ENCODE assay signal across 1 cellular context in genomic region chr1:161749509-161750407, GRCh38.
TF ChIP-seq lines count a peak whose summit lies in the region.

DUSP12 (plus strand) TSS chr1:161749786; CDS start chr1:161749802, 16 bp downstream.

TF ChIP-seq in K562, 482 proteins besides CTCF, POLR2A, EP300 and RAD21 (continued from another document and continues in another):
- TF ChIP-seq CBX3 (IDR thresholded peaks at IDR 0.05; ENCODE audit: borderline replicate concordance in 1 of 2, low read length in 2 of 2) (peak in 1 of 2 experiments; percentile 47; a peak in 1 of 3 replicates), U2AF2 (optimal IDR thresholded peaks at IDR 0.05; ENCODE audit: low read depth, low read length) (no peak), CREBBP (IDR thresholded peaks at IDR 0.05; ENCODE audit: low read depth, low read length) (no peak), SAP30 (IDR thresholded peaks at IDR 0.05; ENCODE audit: borderline replicate concordance, insufficient read depth, low read depth, low read length, poor library complexity, severe bottlenecking) (peak; percentile 98), CCNT2 (IDR thresholded peaks at IDR 0.05; ENCODE audit: borderline replicate concordance, extremely low read depth, insufficient read length, low read depth, low read length) (peak; percentile 57), FOXK1 (CRISPR knock-in tag; IDR thresholded peaks at IDR 0.05; ENCODE audit: borderline replicate concordance) (no peak), RUNX1 (IDR thresholded peaks at IDR 0.05; ENCODE audit: low read depth) (no peak), KHSRP (IDR thresholded peaks at IDR 0.05) (no peak), HES1 (IDR thresholded peaks at IDR 0.05; ENCODE audit: low read depth) (no peak), TCFL5 (CRISPR knock-in tag; conservative IDR thresholded peaks at IDR 0.05) (no peak), ZNF24 (IDR thresholded peaks at IDR 0.05) (peak; percentile 98), GABPA (tag; conservative IDR thresholded peaks at IDR 0.05; ENCODE audit: low read depth) (peak; percentile 83), MED1 (CRISPR knock-in tag; IDR thresholded peaks at IDR 0.05; ENCODE audit: borderline replicate concordance) (no peak), ZSCAN29 (IDR thresholded peaks at IDR 0.05) (no peak), ZNF639 (CRISPR knock-in tag; conservative IDR thresholded peaks at IDR 0.05 in 1 of 2, IDR thresholded peaks at IDR 0.05 in 1 of 2) (peak in 1 of 2 experiments; percentile 95; a peak in 2 of 4 replicates), ZNF76 (CRISPR knock-in tag; IDR thresholded peaks at IDR 0.05; ENCODE audit: borderline replicate concordance) (no peak), ZNF785 (CRISPR knock-in tag; IDR thresholded peaks at IDR 0.05) (no peak), ZNF717 (CRISPR knock-in tag; IDR thresholded peaks at IDR 0.05) (no peak), MXI1 (IDR thresholded peaks at IDR 0.05; ENCODE audit: low read depth, low read length) (peak; percentile 80), SMAD4 (CRISPR knock-in tag; conservative IDR thresholded peaks at IDR 0.05) (peak; percentile 81), HMGN3 (IDR thresholded peaks at IDR 0.05; ENCODE audit: borderline replicate concordance, extremely low read depth, insufficient read length, low read depth, low read length) (no peak), HDAC3 (IDR thresholded peaks at IDR 0.05; ENCODE audit: borderline replicate concordance, partially characterized antibody) (no peak), ZNF174 (CRISPR knock-in tag; IDR thresholded peaks at IDR 0.05) (no peak), RAD51 (IDR thresholded peaks at IDR 0.05; ENCODE audit: borderline replicate concordance, low read depth) (no peak), ZNF324 (CRISPR knock-in tag; IDR thresholded peaks at IDR 0.05) (no peak), KDM1A (IDR thresholded peaks at IDR 0.05) (no peak), TFAP4 (CRISPR knock-in tag; IDR thresholded peaks at IDR 0.05; ENCODE audit: borderline replicate concordance) (peak; percentile 98), PBX2 (CRISPR knock-in tag; IDR thresholded peaks at IDR 0.05; ENCODE audit: low read depth) (no peak), PBX2 (tag; conservative IDR thresholded peaks at IDR 0.05; ENCODE audit: low read depth) (no peak), POLR2AphosphoS5 (IDR thresholded peaks at IDR 0.05; ENCODE audit: control insufficient read depth, insufficient read depth, low read depth, low read length) (peak; percentile 67), EP400 (IDR thresholded peaks at IDR 0.05) (peak; percentile 94), NCOA1 (IDR thresholded peaks at IDR 0.05; ENCODE audit: low read depth) (no peak), NCOR1 (IDR thresholded peaks at IDR 0.05) (peak; percentile 36; the same call in 1 of the 2 replicates), ZBTB43 (CRISPR knock-in tag; IDR thresholded peaks at IDR 0.05) (no peak), ZNF436 (CRISPR knock-in tag; IDR thresholded peaks at IDR 0.05) (no peak), HMBOX1 (IDR thresholded peaks at IDR 0.05) (no peak; the same call in 1 of the 2 replicates), NCOA4 (IDR thresholded peaks at IDR 0.05; ENCODE audit: partially characterized antibody) (no peak), ZBTB5 (IDR thresholded peaks at IDR 0.05) (no peak), TAF7 (tag; IDR thresholded peaks at IDR 0.05) (0 out of 2 replicates have a peak, but pooled peaks have one; percentile 41), NEUROD1 (IDR thresholded peaks at IDR 0.05; ENCODE audit: borderline replicate concordance, low read depth, low read length, partially characterized antibody) (no peak), ZZZ3 (IDR thresholded peaks at IDR 0.05) (no peak), ZNF311 (CRISPR knock-in tag; IDR thresholded peaks at IDR 0.05) (no peak), SIN3A (IDR thresholded peaks at IDR 0.05; ENCODE audit: borderline replicate concordance in 2 of 2, control insufficient read depth in 1 of 2, low read depth in 2 of 2, low read length in 2 of 2) (peak; percentile 46 to 79; a peak in 3 of 4 replicates), STAT6 (CRISPR knock-in tag; IDR thresholded peaks at IDR 0.05) (peak; percentile 93), BRCA1 (IDR thresholded peaks at IDR 0.05) (no peak), BRCA1 (CRISPR knock-in tag; IDR thresholded peaks at IDR 0.05) (no peak), RFX1 (IDR thresholded peaks at IDR 0.05) (no peak), HMGXB4 (CRISPR knock-in tag; IDR thresholded peaks at IDR 0.05) (no peak; the same call in 1 of the 2 replicates), ZBTB8A (IDR thresholded peaks at IDR 0.05; ENCODE audit: partially characterized antibody) (no peak), KDM4B (IDR thresholded peaks at IDR 0.05; ENCODE audit: borderline replicate concordance in 2 of 2, low read depth in 1 of 2) (no peak), CBX5 (IDR thresholded peaks at IDR 0.05; ENCODE audit: borderline replicate concordance, low read depth) (no peak), POLR2G (IDR thresholded peaks at IDR 0.05; ENCODE audit: low read depth, low read length) (peak; percentile 94), ILK (tag; IDR thresholded peaks at IDR 0.05; ENCODE audit: borderline replicate concordance, low read depth) (no peak), XRCC4 (IDR thresholded peaks at IDR 0.05; ENCODE audit: extremely low read depth, insufficient read depth, insufficient read length) (no peak), ZNF551 (CRISPR knock-in tag; IDR thresholded peaks at IDR 0.05) (no peak), CBX8 (IDR thresholded peaks at IDR 0.05; ENCODE audit: borderline replicate concordance, extremely low read depth, low read depth, low read length, poor library complexity, severe bottlenecking) (no peak), RBFOX2 (IDR thresholded peaks at IDR 0.05; ENCODE audit: low read depth, low read length) (peak; percentile 96), EGR1 (conservative IDR thresholded peaks at IDR 0.05) (peak; percentile 72), ZNF764 (CRISPR knock-in tag; IDR thresholded peaks at IDR 0.05; ENCODE audit: low read depth) (no peak), TCF3 (CRISPR knock-in tag; IDR thresholded peaks at IDR 0.05) (no peak), ARID1B (IDR thresholded peaks at IDR 0.05) (peak; percentile 21; the same call in 1 of the 2 replicates), BCOR (IDR thresholded peaks at IDR 0.05) (no peak), ZNF316 (IDR thresholded peaks at IDR 0.05) (peak; percentile 54)
